In the genomic region with DNA sequence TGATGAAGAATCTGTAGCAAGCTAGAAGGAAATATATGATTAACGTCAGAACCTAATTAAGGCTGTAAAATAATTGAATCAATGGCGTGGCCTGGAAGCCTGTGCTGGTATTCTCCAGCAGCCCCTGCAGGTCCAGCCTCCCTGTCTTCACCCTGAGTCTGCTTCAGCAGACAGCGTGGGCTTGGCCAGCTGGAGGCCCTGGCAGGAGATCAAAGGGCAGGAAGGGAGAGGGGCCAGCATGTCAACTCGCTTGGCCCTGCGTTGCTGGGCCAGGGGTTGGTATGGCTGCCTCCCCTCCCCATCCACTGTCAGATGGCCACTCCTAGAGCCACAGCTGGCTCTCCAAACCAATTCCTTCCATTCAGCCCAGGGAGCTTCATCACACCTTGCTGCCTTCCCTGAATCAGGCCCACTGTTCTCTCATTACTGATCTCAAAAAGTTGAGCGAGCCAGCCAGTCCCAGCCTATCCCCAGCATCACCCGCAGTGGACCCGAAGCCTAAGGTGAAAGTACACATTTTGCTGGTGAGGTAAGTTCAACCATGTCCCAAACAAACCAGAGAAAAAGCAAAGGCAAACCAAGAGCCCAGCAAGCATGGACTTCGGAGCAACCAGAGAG, we compare ENCODE assay signal across 16 cellular contexts.
"Had no signal": no experiment of that assay in that cellular context is flagged by ENCODE, and none has a peak within 500 bp of the region (broad histone marks: within the 10 kb centered on the region; RNA-seq: fewer than 3 reads in every experiment).

No MANE protein-coding gene starts in this region.

- DNase-seq: effector memory CD4-positive, alpha-beta T cell; heart right ventricle; hypothalamus; left cardiac atrium; left ventricle myocardium superior; mesendoderm; naive B cell; nephron progenitor cell; posterior cingulate gyrus; small intestine; stimulated activated CD4-positive, alpha-beta T cell treated with anti-CD3 and anti-CD28 coated beads, Interleukin-2, amount 100 ng/mL, for 48 hours; stimulated activated naive CD4-positive, alpha-beta T cell treated with Interleukin-2 at 50 U/mL for 16 hours; trophoblast cell had no signal

- H3K9me3 ChIP-seq: heart right ventricle had no signal

- H3K27ac ChIP-seq: coronary artery had no signal

- H3K4me1 Mint-ChIP-seq: naive B cell had no signal

- H3K36me3 ChIP-seq: heart right ventricle had no signal

- H3K9me3 Mint-ChIP-seq: nephron progenitor cell had no signal

- H3K4me3 Mint-ChIP-seq: naive B cell, nephron progenitor cell had no signal

- H3K4me3 ChIP-seq: coronary artery, heart right ventricle, lung had no signal

- H3K27ac Mint-ChIP-seq: naive B cell, nephron progenitor cell had no signal

- ATAC-seq: esophagus mucosa, left ventricle myocardium superior had no signal
